ENCODE assay signal across 2 cellular contexts in the genomic region with DNA sequence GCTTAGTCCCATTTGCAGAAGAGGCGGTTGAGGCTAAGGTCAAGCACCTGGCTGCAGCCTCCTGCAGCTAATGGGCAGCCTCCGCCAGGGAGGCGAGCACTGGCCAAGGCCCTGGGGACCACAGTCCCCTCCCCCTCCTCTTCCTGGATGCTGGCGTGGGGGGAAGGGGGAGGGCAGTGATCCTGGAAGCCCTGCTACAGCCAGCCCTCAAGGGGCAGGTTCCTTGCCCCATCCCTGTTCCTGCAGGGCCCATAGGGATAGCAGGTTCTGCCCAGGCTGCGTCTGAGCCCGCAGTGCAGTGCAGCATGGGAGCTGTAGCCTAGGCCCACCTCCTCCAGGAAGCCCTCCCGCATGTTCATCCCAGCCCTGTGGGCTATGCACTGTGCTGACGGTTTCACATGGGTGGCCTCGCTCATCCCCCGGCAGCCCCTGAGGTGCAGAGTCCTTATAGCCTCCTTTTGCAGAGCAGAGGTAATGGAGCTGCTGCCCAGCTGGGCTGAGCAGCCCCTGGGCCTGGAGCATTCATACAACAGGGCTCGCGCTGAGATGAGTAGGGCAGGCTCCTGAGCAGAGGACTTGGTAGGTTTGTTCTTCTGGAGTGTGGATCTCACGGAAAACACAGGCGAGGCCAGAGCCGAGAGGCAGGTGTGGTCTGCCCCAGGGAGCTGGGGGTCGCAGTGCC.
TF ChIP-seq lines count a peak whose summit lies in the region.

No MANE protein-coding gene starts in this region.

TF ChIP-seq in HEK293, 187 proteins besides CTCF, POLR2A, EP300 and RAD21:
- no peak for TF ChIP-seq ZNF514 (tag by site-specific recombination; IDR thresholded peaks at IDR 0.05)
- TF ChIP-seq ZNF600 (tag by site-specific recombination; IDR thresholded peaks at IDR 0.05), result peak; percentile 63
- TF ChIP-seq, protein P1, sequence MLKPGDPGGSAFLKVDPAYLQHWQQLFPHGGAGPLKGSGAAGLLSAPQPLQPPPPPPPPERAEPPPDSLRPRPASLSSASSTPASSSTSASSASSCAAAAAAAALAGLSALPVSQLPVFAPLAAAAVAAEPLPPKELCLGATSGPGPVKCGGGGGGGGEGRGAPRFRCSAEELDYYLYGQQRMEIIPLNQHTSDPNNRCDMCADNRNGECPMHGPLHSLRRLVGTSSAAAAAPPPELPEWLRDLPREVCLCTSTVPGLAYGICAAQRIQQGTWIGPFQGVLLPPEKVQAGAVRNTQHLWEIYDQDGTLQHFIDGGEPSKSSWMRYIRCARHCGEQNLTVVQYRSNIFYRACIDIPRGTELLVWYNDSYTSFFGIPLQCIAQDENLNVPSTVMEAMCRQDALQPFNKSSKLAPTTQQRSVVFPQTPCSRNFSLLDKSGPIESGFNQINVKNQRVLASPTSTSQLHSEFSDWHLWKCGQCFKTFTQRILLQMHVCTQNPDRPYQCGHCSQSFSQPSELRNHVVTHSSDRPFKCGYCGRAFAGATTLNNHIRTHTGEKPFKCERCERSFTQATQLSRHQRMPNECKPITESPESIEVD (tag by site-specific recombination; IDR thresholded peaks at IDR 0.05), result no peak
- TF ChIP-seq ZNF239 (tag by site-specific recombination; IDR thresholded peaks at IDR 0.05), result no peak
- TF ChIP-seq ZNF558 (tag by site-specific recombination; IDR thresholded peaks at IDR 0.05), result no peak
- TF ChIP-seq, protein P2, sequence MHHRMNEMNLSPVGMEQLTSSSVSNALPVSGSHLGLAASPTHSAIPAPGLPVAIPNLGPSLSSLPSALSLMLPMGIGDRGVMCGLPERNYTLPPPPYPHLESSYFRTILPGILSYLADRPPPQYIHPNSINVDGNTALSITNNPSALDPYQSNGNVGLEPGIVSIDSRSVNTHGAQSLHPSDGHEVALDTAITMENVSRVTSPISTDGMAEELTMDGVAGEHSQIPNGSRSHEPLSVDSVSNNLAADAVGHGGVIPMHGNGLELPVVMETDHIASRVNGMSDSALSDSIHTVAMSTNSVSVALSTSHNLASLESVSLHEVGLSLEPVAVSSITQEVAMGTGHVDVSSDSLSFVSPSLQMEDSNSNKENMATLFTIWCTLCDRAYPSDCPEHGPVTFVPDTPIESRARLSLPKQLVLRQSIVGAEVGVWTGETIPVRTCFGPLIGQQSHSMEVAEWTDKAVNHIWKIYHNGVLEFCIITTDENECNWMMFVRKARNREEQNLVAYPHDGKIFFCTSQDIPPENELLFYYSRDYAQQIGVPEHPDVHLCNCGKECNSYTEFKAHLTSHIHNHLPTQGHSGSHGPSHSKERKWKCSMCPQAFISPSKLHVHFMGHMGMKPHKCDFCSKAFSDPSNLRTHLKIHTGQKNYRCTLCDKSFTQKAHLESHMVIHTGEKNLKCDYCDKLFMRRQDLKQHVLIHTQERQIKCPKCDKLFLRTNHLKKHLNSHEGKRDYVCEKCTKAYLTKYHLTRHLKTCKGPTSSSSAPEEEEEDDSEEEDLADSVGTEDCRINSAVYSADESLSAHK (tag by site-specific recombination; IDR thresholded peaks at IDR 0.05), result peak; percentile 23; the same call in 1 of the 2 replicates
- TF ChIP-seq ZNF777 (tag by site-specific recombination; IDR thresholded peaks at IDR 0.05; ENCODE audit: borderline replicate concordance), result no peak
- no peak for TF ChIP-seq FEZF1 (tag by site-specific recombination; IDR thresholded peaks at IDR 0.05)
- no peak for TF ChIP-seq ZNF596 (tag by site-specific recombination; IDR thresholded peaks at IDR 0.05)
- no peak for TF ChIP-seq MZF1 (tag by site-specific recombination; IDR thresholded peaks at IDR 0.05; ENCODE audit: borderline replicate concordance)
- no peak for TF ChIP-seq ZNF433 (tag by site-specific recombination; IDR thresholded peaks at IDR 0.05; ENCODE audit: low read depth)

TF ChIP-seq in K562, 482 proteins besides CTCF, POLR2A, EP300 and RAD21:
- TF ChIP-seq LCOR (CRISPR knock-in tag; IDR thresholded peaks at IDR 0.05) (no peak), ZFP36 (IDR thresholded peaks at IDR 0.05; ENCODE audit: low read depth, low read length, partially characterized antibody) (peak; percentile 94), ZNF445 (CRISPR knock-in tag; IDR thresholded peaks at IDR 0.05; ENCODE audit: low read depth) (no peak)
